In genomic region chr12:93962336-93962735, GRCh38 we compare ENCODE assay signal across 27 cellular contexts.
"Had no signal": no experiment of that assay in that cellular context is flagged by ENCODE, and none has a peak within 500 bp of the region (broad histone marks: within the 10 kb centered on the region; RNA-seq: fewer than 3 reads in every experiment).

No MANE protein-coding gene starts in this region.

- H3K9me3 ChIP-seq: suprapubic skin, testis, thoracic aorta, thyroid gland, transverse colon, upper lobe of right lung, uterus, vagina had no signal

- H3K27ac ChIP-seq: stomach, suprapubic skin, testis, thoracic aorta, thyroid gland, tibial artery, tibial nerve, transverse colon, upper lobe of left lung, upper lobe of right lung, uterus, vagina had no signal

- H3K36me3 ChIP-seq: stomach, suprapubic skin, thoracic aorta, thyroid gland, tibial artery, tibial nerve, transverse colon, upper lobe of left lung, upper lobe of right lung, uterus, vagina had no signal

- ATAC-seq: stimulated activated effector memory CD8-positive, alpha-beta T cell treated with anti-CD3 and anti-CD28 coated beads, Interleukin-12 subunit alpha, Interleukin-12 subunit beta, amount 100 ng/mL, for 72 hours; stimulated activated memory B cell treated with anti-CD40 and anti-IgM and Interleukin-4, amounts not matched to agents 10 μg/mL and 1 μg/mL and 100 μg/mL, for 72 hours; stimulated activated naive B cell treated with anti-CD40 and anti-IgM and Interleukin-4, amounts not matched to agents 10 μg/mL and 1 μg/mL and 100 μg/mL, for 72 hours; stimulated activated naive CD8-positive, alpha-beta T cell treated with anti-CD3 and anti-CD28 coated beads, Interleukin-15, amount 100 ng/mL, for 72 hours; stimulated activated naive CD8-positive, alpha-beta T cell treated with anti-CD3 and anti-CD28 coated beads, Interleukin-15, Interleukin-2, amounts not matched to agents 100 U/mL and 50 U/mL, for 24 hours; upper lobe of right lung had no signal

- DNase-seq: stimulated activated CD4-positive, alpha-beta T cell treated with anti-CD3 and anti-CD28 coated beads, Interleukin-2, amount 100 ng/mL, for 48 hours; stimulated activated CD4-positive, alpha-beta T cell treated with anti-CD3 and anti-CD28 coated beads, Interleukin-4, amount 100 ng/mL, for 1 hour; stimulated activated CD4-positive, alpha-beta T cell treated with anti-CD3 and anti-CD28 coated beads, Interleukin-4, amount 100 ng/mL, for 24 hours; stimulated activated CD4-positive, alpha-beta T cell treated with anti-CD3 and anti-CD28 coated beads, Interleukin-4, amount 100 ng/mL, for 4 hours; stimulated activated CD8-positive, alpha-beta memory T cell treated with anti-CD3 and anti-CD28 coated beads, Interleukin-4, amount 100 ng/mL, for 48 hours; stimulated activated naive B cell treated with anti-CD40 and anti-IgM and Interleukin-4, amounts not matched to agents 10 μg/mL and 1 μg/mL and 100 μg/mL, for 72 hours; stimulated activated naive CD4-positive, alpha-beta T cell; stimulated activated naive CD4-positive, alpha-beta T cell treated with Interleukin-2 at 50 U/mL for 16 hours; stimulated activated naive CD8-positive, alpha-beta T cell treated with anti-CD3 and anti-CD28 coated beads, Interleukin-15, amount 100 ng/mL, for 72 hours; stimulated activated naive CD8-positive, alpha-beta T cell treated with anti-CD3 and anti-CD28 coated beads, Interleukin-15, Interleukin-2, amounts not matched to agents 100 U/mL and 50 U/mL, for 24 hours; stomach; substantia nigra; testis; thyroid gland; tibial artery; transverse colon; trophoblast cell; upper lobe of left lung; upper lobe of right lung; uterus had no signal

- H3K4me1 ChIP-seq: stomach, suprapubic skin, testis, thyroid gland, tibial artery, tibial nerve, transverse colon, upper lobe of left lung, upper lobe of right lung, uterus, vagina had no signal

- H3K27me3 ChIP-seq: stomach, suprapubic skin, testis, thyroid gland, tibial artery, tibial nerve, transverse colon, upper lobe of left lung, upper lobe of right lung, uterus, vagina had no signal

- FAIRE-seq: urothelium cell line had no signal

- H3K4me3 ChIP-seq: stomach, suprapubic skin, testis, thoracic aorta, thyroid gland, tibial artery, tibial nerve, transverse colon, upper lobe of left lung, upper lobe of right lung, uterus, vagina had no signal
